In the genomic region with DNA sequence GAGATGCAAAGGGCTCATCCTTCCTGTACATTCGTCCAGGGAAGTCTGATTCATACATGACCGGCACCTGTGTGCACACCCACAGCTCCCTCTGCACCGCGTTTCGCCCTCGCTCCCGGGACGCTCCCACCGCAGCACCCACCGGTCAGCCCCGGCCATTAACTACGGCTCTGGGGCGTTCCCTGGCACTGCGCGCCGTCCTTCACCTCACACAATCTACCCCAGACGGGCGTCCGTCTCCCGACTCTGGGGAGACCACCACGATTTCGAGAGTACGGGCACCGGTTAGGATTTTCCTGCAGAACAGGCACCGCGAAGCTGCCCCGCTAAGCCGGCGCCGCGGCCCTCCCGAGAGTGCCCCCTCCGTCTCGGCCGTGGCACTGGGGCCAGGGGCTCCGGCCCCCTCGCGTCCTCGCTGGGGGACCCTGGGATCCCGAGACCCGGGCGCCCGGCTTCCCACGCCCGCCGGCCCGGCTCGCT, we compare ENCODE assay signal across 8 cellular contexts. TPM values are rescaled to one million over a fixed set of nuclear protein-coding genes. Genes with fewer than 3 reads are reported as not detected.
A peak's percentile ranks its signal among the peaks of the same experiment; 100 is the strongest.
DNase-seq lines count a peak whose midpoint lies in the region; ATAC-seq and TF ChIP-seq lines count a peak whose summit lies in the region.

No MANE protein-coding gene starts in this region.

- H3K4me3 ChIP-seq in esophagus muscularis mucosa (peak overlapping the region; percentile 96 to 100 (median 99)), muscle layer of duodenum (ENCODE audit: low read depth in 1 of 2, low read length in 2 of 2) (peak overlapping the region; percentile 90 to 93), stomach (peak overlapping the region; percentile 94 to 98 (median 98))

- TF ChIP-seq POLR2A in esophagus muscularis mucosa (IDR thresholded peaks at IDR 0.05; ENCODE audit: low read depth) (no peak), stomach (IDR thresholded peaks at IDR 0.05) (peak in 1 of 4 donors; percentile 34)

- no peak for TF ChIP-seq EP300 in esophagus muscularis mucosa (IDR thresholded peaks at IDR 0.05)
- TF ChIP-seq EP300 in stomach (IDR thresholded peaks at IDR 0.05), result no peak

- H3K27me3 ChIP-seq in esophagus muscularis mucosa, result no peaks in the 10 kb centered on the region
- H3K27me3 ChIP-seq in muscle layer of duodenum (ENCODE audit: low read depth, low read length), result no peaks in the 10 kb centered on the region
- no peaks in the 10 kb centered on the region for H3K27me3 ChIP-seq in stomach

- intact Hi-C loops in esophagus muscularis mucosa (cut with DNase I) (loop anchor here (5.0 kb wide), 2 partner anchors 45 to 125 kb away; no protein-coding TSS in a partner anchor), stomach (cut with DNase I; ENCODE audit: low total_unique reads) (loop anchor here (10.0 kb wide), 1 partner anchor 47 kb away; a partner anchor contains a TSS)

- 1% methylated on average over 30 of the region's 48 CpGs for WGBS in esophagus muscularis mucosa
- 0 to 1% (median 0%) methylated on average over 24 to 48 of the region's 48 CpGs for WGBS in stomach, 5 donors

- peaks cover 15 to 42% (median 31%) of the 10 kb centered on the region in 4 donors for H3K4me1 ChIP-seq in esophagus muscularis mucosa
- H3K4me1 ChIP-seq in muscle layer of duodenum (ENCODE audit: control insufficient read depth in 1 of 2, insufficient read depth in 2 of 2, low read length in 2 of 2), result peaks cover 0 to 16% of the 10 kb centered on the region in 2 donors
- peaks cover 21 to 49% (median 27%) of the 10 kb centered on the region in 4 donors for H3K4me1 ChIP-seq in stomach

- H3K36me3 ChIP-seq in esophagus muscularis mucosa (peaks cover 0 to 17% (median 7%) of the 10 kb centered on the region in 4 donors), muscle layer of duodenum (ENCODE audit: control insufficient read depth in 1 of 2, insufficient read depth in 2 of 2, low read length in 2 of 2) (peaks cover 0 to 8% of the 10 kb centered on the region in 2 donors), stomach (peaks cover 0 to 9% (median 4%) of the 10 kb centered on the region in 4 donors)

- H3K9me3 ChIP-seq in esophagus muscularis mucosa, result no peaks in the 10 kb centered on the region
- H3K9me3 ChIP-seq in muscle layer of duodenum (ENCODE audit: control insufficient read depth in 1 of 2, low read length in 2 of 2), result no peaks in the 10 kb centered on the region
- H3K9me3 ChIP-seq in stomach, result no peaks in the 10 kb centered on the region

- TF ChIP-seq CTCF in esophagus muscularis mucosa (IDR thresholded peaks at IDR 0.05), result no peak
- TF ChIP-seq CTCF in stomach (IDR thresholded peaks at IDR 0.05), result no peak

- ATAC-seq in HG02642 (IDR thresholded peaks at IDR 0.05; ENCODE audit: poor library complexity, unreplicated experiment), result peak; percentile 52

- DNase-seq in NCI-H1436 (lab: John Stamatoyannopoulos, UW) (peak; percentile 9), NCI-H1436 treated with DMSO at 0.1 percent for 48 hours (lab: John Stamatoyannopoulos, UW) (no peak), NCI-H128 (lab: John Stamatoyannopoulos, UW; ENCODE audit: unreplicated experiment) (peak; percentile 2), esophagus muscularis mucosa (ENCODE audit: extremely low spot score) (no peak), stomach (peak; percentile 59)
- peak; percentile 32 for DNase-seq in activated CD8-positive, alpha-beta memory T cell treated with anti-CD3 and anti-CD28 coated beads, Interleukin-2, amount 50 U/mL, for 4 hours

- H3K27ac ChIP-seq in esophagus muscularis mucosa (replicated peaks in 1 of 4), result peak overlapping the region; percentile 99 to 100 (median 100)
- peak overlapping the region; percentile 91 for H3K27ac ChIP-seq in muscle layer of duodenum (ENCODE audit: low read length)
- peak overlapping the region; percentile 96 to 100 (median 99) for H3K27ac ChIP-seq in stomach

RNA-seq across cellular contexts. Expression of a gene that starts 0.4 kb away (rescaled TPM):
- total RNA-seq in esophagus muscularis mucosa (10 to 100 TPM; 27.8 to 29.5 (median 28.4) TPM), stomach (10 to 100 TPM in 3 of 5 donors, 1 to 10 TPM in 2; 8.8 to 47.4 (median 17.0) TPM)
- polyA plus RNA-seq in stomach, result 1 to 10 TPM; 4.9 to 9.2 (median 6.9) TPM

RNA-seq across cellular contexts. Expression of a gene that starts 47.6 kb away (rescaled TPM):
- total RNA-seq in esophagus muscularis mucosa (10 to 100 TPM; 63.9 to 96.8 (median 82.0) TPM), stomach (100 to 1,000 TPM in 4 of 5 donors, 10 to 100 TPM in 1; 90.6 to 441 (median 110) TPM)
- 10 to 100 TPM; 43.8 to 87.8 (median 47.7) TPM for polyA plus RNA-seq in stomach

Comparison
In these comparisons a context has a peak if more than half of its experiments do, and no peak if none do; other contexts are left out.
1. DNase-seq: peak in NCI-H1436 (single experiment), NCI-H128 (single experiment), activated CD8-positive, alpha-beta memory T cell treated with anti-CD3 and anti-CD28 coated beads, Interleukin-2, amount 50 U/mL, for 4 hours (single experiment) and stomach (single experiment); none in NCI-H1436 treated with DMSO at 0.1 percent for 48 hours (single experiment) and esophagus muscularis mucosa (single experiment).
2. Peak in every context shown above with its lines, with median percentiles within 50 percentile points of each other: H3K27ac ChIP-seq and H3K4me3 ChIP-seq.